In the genomic region with DNA sequence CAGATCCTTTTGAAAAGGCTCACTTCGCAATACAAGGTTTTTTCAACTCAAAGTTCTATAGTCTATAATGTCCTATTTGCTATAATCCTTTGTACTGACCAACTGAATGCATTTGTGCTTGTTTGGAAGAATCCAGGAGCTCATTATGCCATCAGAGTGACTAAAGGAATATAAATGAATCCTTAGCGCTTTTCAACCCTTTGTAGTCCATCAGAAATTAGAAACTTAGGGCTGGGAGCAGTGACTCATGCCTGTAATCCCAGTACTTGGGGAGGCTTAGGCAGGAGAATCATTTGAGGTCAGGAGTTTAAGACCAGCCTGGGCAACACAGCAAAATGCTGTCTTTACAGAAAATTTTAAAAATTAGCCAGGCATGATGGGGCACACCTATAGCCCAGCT, we compare ENCODE assay signal across 1 cellular context.
TF ChIP-seq lines count a peak whose summit lies in the region.

No MANE protein-coding gene starts in this region.

TF ChIP-seq in HCT116, 20 proteins besides CTCF, POLR2A, EP300 and RAD21 (continued from another document):
- TF ChIP-seq, protein P1, sequence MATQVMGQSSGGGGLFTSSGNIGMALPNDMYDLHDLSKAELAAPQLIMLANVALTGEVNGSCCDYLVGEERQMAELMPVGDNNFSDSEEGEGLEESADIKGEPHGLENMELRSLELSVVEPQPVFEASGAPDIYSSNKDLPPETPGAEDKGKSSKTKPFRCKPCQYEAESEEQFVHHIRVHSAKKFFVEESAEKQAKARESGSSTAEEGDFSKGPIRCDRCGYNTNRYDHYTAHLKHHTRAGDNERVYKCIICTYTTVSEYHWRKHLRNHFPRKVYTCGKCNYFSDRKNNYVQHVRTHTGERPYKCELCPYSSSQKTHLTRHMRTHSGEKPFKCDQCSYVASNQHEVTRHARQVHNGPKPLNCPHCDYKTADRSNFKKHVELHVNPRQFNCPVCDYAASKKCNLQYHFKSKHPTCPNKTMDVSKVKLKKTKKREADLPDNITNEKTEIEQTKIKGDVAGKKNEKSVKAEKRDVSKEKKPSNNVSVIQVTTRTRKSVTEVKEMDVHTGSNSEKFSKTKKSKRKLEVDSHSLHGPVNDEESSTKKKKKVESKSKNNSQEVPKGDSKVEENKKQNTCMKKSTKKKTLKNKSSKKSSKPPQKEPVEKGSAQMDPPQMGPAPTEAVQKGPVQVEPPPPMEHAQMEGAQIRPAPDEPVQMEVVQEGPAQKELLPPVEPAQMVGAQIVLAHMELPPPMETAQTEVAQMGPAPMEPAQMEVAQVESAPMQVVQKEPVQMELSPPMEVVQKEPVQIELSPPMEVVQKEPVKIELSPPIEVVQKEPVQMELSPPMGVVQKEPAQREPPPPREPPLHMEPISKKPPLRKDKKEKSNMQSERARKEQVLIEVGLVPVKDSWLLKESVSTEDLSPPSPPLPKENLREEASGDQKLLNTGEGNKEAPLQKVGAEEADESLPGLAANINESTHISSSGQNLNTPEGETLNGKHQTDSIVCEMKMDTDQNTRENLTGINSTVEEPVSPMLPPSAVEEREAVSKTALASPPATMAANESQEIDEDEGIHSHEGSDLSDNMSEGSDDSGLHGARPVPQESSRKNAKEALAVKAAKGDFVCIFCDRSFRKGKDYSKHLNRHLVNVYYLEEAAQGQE (IDR thresholded peaks at IDR 0.05; ENCODE audit: low read depth): no peak
- TF ChIP-seq FOSL1 (IDR thresholded peaks at IDR 0.05; ENCODE audit: low read depth): peak; percentile 42; the same call in 1 of the 2 replicates
- no peak for TF ChIP-seq ZFX (IDR thresholded peaks at IDR 0.05)
- TF ChIP-seq EZH2 (IDR thresholded peaks at IDR 0.05): no peak
- no peak for TF ChIP-seq ELF1 (IDR thresholded peaks at IDR 0.05; ENCODE audit: borderline replicate concordance, low read depth)
- 0 out of 2 replicates have a peak, but pooled peaks have one; percentile 3 for TF ChIP-seq CBX3 (IDR thresholded peaks at IDR 0.05; ENCODE audit: low read depth)
